11 cellular contexts compared by ENCODE assay signal in genomic region chr11:84249344-84250135, GRCh38.
DNase-seq lines count a peak whose midpoint lies in the region; ATAC-seq and TF ChIP-seq lines count a peak whose summit lies in the region.
"Had no signal": no experiment of that assay in that cellular context is flagged by ENCODE, and none has a peak within 500 bp of the region (broad histone marks: within the 10 kb centered on the region; RNA-seq: fewer than 3 reads in every experiment).

No MANE protein-coding gene starts in this region.

- DNase-seq in SKM-1 treated with dmso at 0.1 percent for 144 hours (lab: John Stamatoyannopoulos, UW; ENCODE audit: unreplicated experiment) (peak; percentile 18), SKM-1 (lab: John Stamatoyannopoulos, UW; ENCODE audit: unreplicated experiment) (no peak), RPMI8226 (peak; percentile 75), upper lobe of left lung (peak in 1 of 2 donors; percentile 59), middle frontal gyrus (ENCODE audit: extremely low spot score, low spot score) (no peak), glutamatergic neuron (no peak)
- DNase-seq: stimulated activated CD4-positive, alpha-beta T cell treated with anti-CD3 and anti-CD28 coated beads, Interleukin-4, amount 100 ng/mL, for 4 hours had no signal

- no peaks in the 10 kb centered on the region for H3K27me3 Mint-ChIP-seq in glutamatergic neuron (ENCODE audit: unreplicated experiment)

- TF ChIP-seq EP300 in upper lobe of left lung (IDR thresholded peaks at IDR 0.05), result peak in 2 of 4 donors; percentile 47 to 94

- H3K27me3 ChIP-seq in upper lobe of left lung, result no peaks in the 10 kb centered on the region
- H3K27me3 ChIP-seq: SJSA1, vagina had no signal

- TF ChIP-seq POLR2A in upper lobe of left lung (IDR thresholded peaks at IDR 0.05), result no peak

- H3K9me3 ChIP-seq in upper lobe of left lung, result no peaks in the 10 kb centered on the region
- H3K9me3 ChIP-seq: SJSA1, vagina had no signal

- H3K36me3 ChIP-seq in upper lobe of left lung, result no peaks in the 10 kb centered on the region
- H3K36me3 ChIP-seq: SJSA1, vagina had no signal

- no peaks in the 10 kb centered on the region for H3K9me3 Mint-ChIP-seq in glutamatergic neuron (ENCODE audit: unreplicated experiment)

- H3K4me1 ChIP-seq in upper lobe of left lung, result peaks cover 0 to 17% (median 0%) of the 10 kb centered on the region in 4 donors
- H3K4me1 ChIP-seq: SJSA1, vagina had no signal

- TF ChIP-seq CTCF in upper lobe of left lung (IDR thresholded peaks at IDR 0.05) (peak in 2 of 6 experiments; percentile 4 to 14), glutamatergic neuron (IDR thresholded peaks at IDR 0.05; ENCODE audit: partially characterized antibody, unreplicated experiment) (no peak)

- 64 to 73% methylated on average over 4 of the region's 4 CpGs for WGBS in upper lobe of left lung, 2 donors

- peak overlapping the region in 2 of 4 donors; percentile 50 to 75 for H3K27ac ChIP-seq in upper lobe of left lung
- H3K27ac ChIP-seq: SJSA1, vagina had no signal

- no peak overlapping the region for H3K4me3 Mint-ChIP-seq in glutamatergic neuron (ENCODE audit: unreplicated experiment)

- no peaks in the 10 kb centered on the region for H3K4me1 Mint-ChIP-seq in glutamatergic neuron (ENCODE audit: low read depth, unreplicated experiment)

- H3K4me3 ChIP-seq in upper lobe of left lung, result no peak overlapping the region
- H3K4me3 ChIP-seq: SJSA1, vagina had no signal

- peak; percentile 42 for ATAC-seq in HG02938 (IDR thresholded peaks at IDR 0.05; ENCODE audit: unreplicated experiment)
- peak; percentile 57 to 90 for ATAC-seq in upper lobe of left lung (ENCODE audit: low FRiP score in 2 of 2)
- ATAC-seq in HG02981 (IDR thresholded peaks at IDR 0.05; ENCODE audit: unreplicated experiment), result no peak

- H3K27ac Mint-ChIP-seq in glutamatergic neuron (ENCODE audit: unreplicated experiment), result no peak overlapping the region

- no peaks in the 10 kb centered on the region for H3K36me3 Mint-ChIP-seq in glutamatergic neuron (ENCODE audit: unreplicated experiment)

Comparison
In these comparisons a context has a peak if more than half of its experiments do, and no peak if none do; other contexts are left out.
1. DNase-seq: peak in SKM-1 treated with dmso at 0.1 percent for 144 hours (single experiment) and RPMI8226 (single experiment); none in SKM-1 (single experiment), middle frontal gyrus (single experiment) and glutamatergic neuron (single experiment).